In the genomic region with DNA sequence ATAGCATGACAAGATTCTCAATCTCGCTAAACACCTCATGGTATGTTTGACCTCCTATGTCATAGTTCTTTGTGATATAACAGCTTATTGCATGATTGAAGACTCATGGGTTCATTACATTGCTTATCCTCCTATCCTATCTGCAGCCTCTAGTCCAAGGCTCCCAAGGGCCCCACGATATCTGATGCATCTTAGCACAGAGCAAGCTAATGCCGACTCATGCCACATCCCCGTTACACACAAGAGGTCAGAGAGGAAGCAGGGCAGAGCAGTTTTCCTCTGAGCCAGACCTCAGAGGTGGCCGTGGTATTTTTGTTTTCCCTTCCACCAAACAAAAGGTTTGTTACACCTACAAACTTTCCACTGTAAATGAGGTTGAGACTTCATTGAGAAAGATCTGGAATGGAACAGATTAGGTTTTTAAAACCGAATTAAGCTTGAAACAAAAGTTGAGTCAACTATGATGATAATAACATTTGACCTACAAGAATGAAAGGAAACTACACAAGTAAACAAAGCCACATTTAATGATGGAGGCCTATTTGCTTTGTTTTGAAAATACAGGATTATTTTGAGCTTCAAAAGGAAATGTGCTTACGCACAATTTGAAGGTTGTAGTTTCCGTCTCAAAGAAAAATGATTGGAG, we compare ENCODE assay signal across 14 cellular contexts.
DNase-seq lines count a peak whose midpoint lies in the region; ATAC-seq and TF ChIP-seq lines count a peak whose summit lies in the region.
"Had no signal": no experiment of that assay in that cellular context is flagged by ENCODE, and none has a peak within 500 bp of the region (broad histone marks: within the 10 kb centered on the region; RNA-seq: fewer than 3 reads in every experiment).

No MANE protein-coding gene starts in this region.

- no peak overlapping the region for H3K4me3 Mint-ChIP-seq in GM23338
- H3K4me3 Mint-ChIP-seq: activated naive CD4-positive, alpha-beta T cell treated with anti-CD3 and anti-CD28 coated beads, Interleukin-2, amount 50 U/mL, for 24 hours had no signal

- whole genome bisulfite sequencing in adrenal gland, 4 donors = 32 to 41% (median 33%) methylated on average over 8 of the region's 8 CpGs
- WGBS in mesodermal cell (ENCODE audit: insufficient coverage in 2 of 2), 2 experiments = 91 to 96% methylated on average over 5 to 6 of the region's 8 CpGs

- H3K4me1 Mint-ChIP-seq in GM23338 = peaks cover 27% of the 10 kb centered on the region

- no peaks in the 10 kb centered on the region for H3K9me2 ChIP-seq in GM23338 (ENCODE audit: insufficient read depth)

- intact Hi-C loops in adrenal gland (cut with DNase I) = no loop called here

- H3K4me1 ChIP-seq in BLaER1 treated with 17β-estradiol and CSF1 and Interleukin-3, amounts not matched to agents 10 nM and 100 nM = peaks cover 0 to 23% (median 14%) of the 10 kb centered on the region in 10 experiments; a peak in 17 of 20 replicates
- H3K4me1 ChIP-seq in GM23338 (ENCODE audit: insufficient read depth) (peaks cover 14% of the 10 kb centered on the region; the same call in 1 of the 2 replicates), adrenal gland (replicated peaks in 1 of 2) (peaks cover 15 to 21% of the 10 kb centered on the region in 2 donors), mesodermal cell (ENCODE audit: control insufficient read depth, insufficient read depth, low read length, poor library complexity, severe bottlenecking) (peaks cover 28% of the 10 kb centered on the region)

- peak overlapping the region; percentile 76; the same call in 1 of the 2 replicates for H2AFZ ChIP-seq in GM23338

- no peaks in the 10 kb centered on the region for H4K20me1 ChIP-seq in BLaER1 treated with 17β-estradiol and CSF1 and Interleukin-3, amounts not matched to agents 10 nM and 100 nM
- H4K20me1 ChIP-seq in GM23338 (replicated peaks; ENCODE audit: insufficient read depth) = no peaks in the 10 kb centered on the region

- TF ChIP-seq CTCF in GM23338 (conservative IDR thresholded peaks at IDR 0.05; ENCODE audit: low read depth in 2 of 2) = no peak
- no peak for TF ChIP-seq CTCF in adrenal gland (IDR thresholded peaks at IDR 0.05)
- no peak for TF ChIP-seq CTCF in WERI-Rb-1 (IDR thresholded peaks at IDR 0.05; ENCODE audit: low read depth, low read length)

- H3K79me2 ChIP-seq in GM23338 (replicated peaks; ENCODE audit: insufficient read depth) = no peaks in the 10 kb centered on the region

- H3K9me3 ChIP-seq in BLaER1 treated with 17β-estradiol and CSF1 and Interleukin-3, amounts not matched to agents 10 nM and 100 nM (replicated peaks in 1 of 11) = no peaks in the 10 kb centered on the region
- H3K9me3 ChIP-seq in adrenal gland (replicated peaks in 1 of 3) (no peaks in the 10 kb centered on the region), mesodermal cell (ENCODE audit: control insufficient read depth, low read length) (no peaks in the 10 kb centered on the region), WERI-Rb-1 (ENCODE audit: severe bottlenecking) (no peaks in the 10 kb centered on the region)
- H3K9me3 ChIP-seq: thoracic aorta had no signal

- H3K4me3 ChIP-seq in BLaER1 treated with 17β-estradiol and CSF1 and Interleukin-3, amounts not matched to agents 10 nM and 100 nM = no peak overlapping the region
- H3K4me3 ChIP-seq in GM23338 (no peak overlapping the region), adrenal gland (peak overlapping the region in 1 of 4 donors; percentile 29), mesodermal cell (ENCODE audit: extremely low read depth, insufficient read depth, low read length, poor library complexity, severe bottlenecking) (no peak overlapping the region), WERI-Rb-1 (ENCODE audit: low read depth, low read length) (no peak overlapping the region)
- H3K4me3 ChIP-seq: SK-N-MC, thoracic aorta had no signal

- TF ChIP-seq POLR2A in adrenal gland (IDR thresholded peaks at IDR 0.05) = no peak

- no peaks in the 10 kb centered on the region for H3F3A ChIP-seq in GM23338 (replicated peaks; ENCODE audit: low read depth)

- H3K4me2 ChIP-seq in BLaER1 treated with 17β-estradiol and CSF1 and Interleukin-3, amounts not matched to agents 10 nM and 100 nM = peak overlapping the region in 10 of 11 experiments; percentile 3 to 55 (median 40); a peak in 18 of 22 replicates
- no peak overlapping the region for H3K4me2 ChIP-seq in GM23338

- peak overlapping the region; percentile 48; the same call in 1 of the 2 replicates for H3K27ac Mint-ChIP-seq in GM23338
- H3K27ac Mint-ChIP-seq: activated naive CD4-positive, alpha-beta T cell treated with anti-CD3 and anti-CD28 coated beads, Interleukin-2, amount 50 U/mL, for 24 hours had no signal

- H3K36me3 Mint-ChIP-seq in GM23338 (ENCODE audit: low read depth) = no peaks in the 10 kb centered on the region
- H3K36me3 Mint-ChIP-seq: activated naive CD4-positive, alpha-beta T cell treated with anti-CD3 and anti-CD28 coated beads, Interleukin-2, amount 50 U/mL, for 24 hours had no signal

- DNase-seq in GM23338 (ENCODE audit: low spot score) = no peak
- peak in 5 of 7 donors; percentile 26 to 50 (median 30) for DNase-seq in adrenal gland
- DNase-seq in WERI-Rb-1 = no peak
- DNase-seq in NCI-H2227 treated with DMSO at 0.1 percent for 48 hours (lab: John Stamatoyannopoulos, UW) = no peak
- DNase-seq: NCI-H1105 treated with DMSO at 0.1 percent for 48 hours; stimulated activated CD4-positive, alpha-beta T cell treated with anti-CD3 and anti-CD28 coated beads, Interleukin-12 subunit alpha, Interleukin-12 subunit beta, amount 100 ng/mL, for 4 hours had no signal

- peaks cover 1% of the 10 kb centered on the region for H3K27me3 Mint-ChIP-seq in GM23338 (ENCODE audit: insufficient read depth, low read depth, poor library complexity)

- H3K9me3 Mint-ChIP-seq in GM23338 = no peaks in the 10 kb centered on the region
- H3K9me3 Mint-ChIP-seq: activated naive CD4-positive, alpha-beta T cell treated with anti-CD3 and anti-CD28 coated beads, Interleukin-2, amount 50 U/mL, for 24 hours had no signal

- H3K36me3 ChIP-seq in BLaER1 treated with 17β-estradiol and CSF1 and Interleukin-3, amounts not matched to agents 10 nM and 100 nM = no peaks in the 10 kb centered on the region
- H3K36me3 ChIP-seq in GM23338 (ENCODE audit: insufficient read depth) (no peaks in the 10 kb centered on the region), adrenal gland (replicated peaks in 1 of 2) (no peaks in the 10 kb centered on the region), mesodermal cell (ENCODE audit: control insufficient read depth, insufficient read depth, low read length) (no peaks in the 10 kb centered on the region), WERI-Rb-1 (no peaks in the 10 kb centered on the region)
- H3K36me3 ChIP-seq: thoracic aorta had no signal

- ATAC-seq in GM23338 = 0 out of 3 replicates have a peak, but pooled peaks have one; percentile 31
- no peak for ATAC-seq in GM19467 (IDR thresholded peaks at IDR 0.05; ENCODE audit: unreplicated experiment)
- no peak for ATAC-seq in GM21367 (IDR thresholded peaks at IDR 0.05; ENCODE audit: unreplicated experiment)

- H3K9ac ChIP-seq in BLaER1 treated with 17β-estradiol and CSF1 and Interleukin-3, amounts not matched to agents 10 nM and 100 nM = no peak overlapping the region

- H3K27ac ChIP-seq in BLaER1 treated with 17β-estradiol and CSF1 and Interleukin-3, amounts not matched to agents 10 nM and 100 nM = no peak overlapping the region; a peak in 1 of 22 replicates
- H3K27ac ChIP-seq in GM23338 (ENCODE audit: low read depth) = no peak overlapping the region
- H3K27ac ChIP-seq in adrenal gland = peak overlapping the region; percentile 1 to 83 (median 54)
- H3K27ac ChIP-seq in mesodermal cell (ENCODE audit: low read depth, low read length, severe bottlenecking) = peak overlapping the region; percentile 73
- no peak overlapping the region for H3K27ac ChIP-seq in WERI-Rb-1
- H3K27ac ChIP-seq: SK-N-MC, thoracic aorta, VCaP had no signal

- no peaks in the 10 kb centered on the region for H3K27me3 ChIP-seq in BLaER1 treated with 17β-estradiol and CSF1 and Interleukin-3, amounts not matched to agents 10 nM and 100 nM
- H3K27me3 ChIP-seq in GM23338 (ENCODE audit: insufficient read depth) (no peaks in the 10 kb centered on the region), adrenal gland (no peaks in the 10 kb centered on the region), WERI-Rb-1 (ENCODE audit: insufficient read depth, low read depth, severe bottlenecking) (no peaks in the 10 kb centered on the region)

TF ChIP-seq in GM23338, 12 proteins besides CTCF, POLR2A, EP300 and RAD21:
- TF ChIP-seq STAT1 (IDR thresholded peaks at IDR 0.05; ENCODE audit: unreplicated experiment) = no peak
- no peak for TF ChIP-seq EZH2phosphoT487 (IDR thresholded peaks at IDR 0.05; ENCODE audit: unreplicated experiment)
- no peak for TF ChIP-seq CREB1 (CRISPR knock-in tag; IDR thresholded peaks at IDR 0.05; ENCODE audit: low read depth)
- TF ChIP-seq ZNF331 (CRISPR knock-in tag; IDR thresholded peaks at IDR 0.05; ENCODE audit: low read depth) = no peak
- TF ChIP-seq, protein P1, sequence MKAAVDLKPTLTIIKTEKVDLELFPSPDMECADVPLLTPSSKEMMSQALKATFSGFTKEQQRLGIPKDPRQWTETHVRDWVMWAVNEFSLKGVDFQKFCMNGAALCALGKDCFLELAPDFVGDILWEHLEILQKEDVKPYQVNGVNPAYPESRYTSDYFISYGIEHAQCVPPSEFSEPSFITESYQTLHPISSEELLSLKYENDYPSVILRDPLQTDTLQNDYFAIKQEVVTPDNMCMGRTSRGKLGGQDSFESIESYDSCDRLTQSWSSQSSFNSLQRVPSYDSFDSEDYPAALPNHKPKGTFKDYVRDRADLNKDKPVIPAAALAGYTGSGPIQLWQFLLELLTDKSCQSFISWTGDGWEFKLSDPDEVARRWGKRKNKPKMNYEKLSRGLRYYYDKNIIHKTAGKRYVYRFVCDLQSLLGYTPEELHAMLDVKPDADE (IDR thresholded peaks at IDR 0.05) = no peak
- no peak for TF ChIP-seq POLR2AphosphoS5 (IDR thresholded peaks at IDR 0.05; ENCODE audit: low read depth)
TF ChIP-seq in GM23338: peak in this region for 0.

Comparison
In these comparisons a context has a peak if more than half of its experiments do, and no peak if none do; other contexts are left out.
1. H3K27ac ChIP-seq: peak in adrenal gland (5 of 5) and mesodermal cell (single experiment); none in BLaER1 treated with 17β-estradiol and CSF1 and Interleukin-3, amounts not matched to agents 10 nM and 100 nM (0 of 11), GM23338 (single experiment) and WERI-Rb-1 (single experiment).
2. DNase-seq: peak in adrenal gland (5 of 7); none in GM23338 (single experiment), WERI-Rb-1 (single experiment) and NCI-H2227 treated with DMSO at 0.1 percent for 48 hours (single experiment).